Comparison of ENCODE assay signal across 8 cellular contexts in genomic region chr12:6662906-6663742, GRCh38. TPM values are rescaled to one million over a fixed set of nuclear protein-coding genes. Genes with fewer than 3 reads are reported as not detected.
DNase-seq lines count a peak whose midpoint lies in the region; ATAC-seq, FAIRE-seq and TF ChIP-seq lines count a peak whose summit lies in the region.

TSS of gene ING4 (minus strand) at chr12:6663119. CDS start at chr12:6663101, 18 bp downstream.

- ATAC-seq in HG02981 (IDR thresholded peaks at IDR 0.05; ENCODE audit: unreplicated experiment) (peak; percentile 97), aorta (ENCODE audit: low FRiP score) (peak; percentile 100)

- no peaks in the 10 kb centered on the region for H3K36me3 ChIP-seq in rectal smooth muscle tissue (ENCODE audit: control insufficient read depth, insufficient read depth, low read length)
- peaks cover 0 to 9% of the 10 kb centered on the region in 2 donors for H3K36me3 ChIP-seq in aorta (ENCODE audit: control insufficient read depth in 1 of 2, insufficient read depth in 2 of 2, low read length in 1 of 2)

- FAIRE-seq in GM18507 (lab: Jason Lieb, UNC), result peak; percentile 98

- peak within 1 kb of the TSS; percentile 59 for H3K9ac ChIP-seq in rectal smooth muscle tissue (ENCODE audit: low read length)

- H3K4me3 ChIP-seq in astrocyte of the cerebellum (ENCODE audit: low read depth, low read length) (peak within 1 kb of the TSS; percentile 69), rectal smooth muscle tissue (ENCODE audit: low read length) (peak within 1 kb of the TSS; percentile 86), aorta (ENCODE audit: low read length in 2 of 2) (peak within 1 kb of the TSS; percentile 89 to 91)

- peaks cover 6% of the 10 kb centered on the region for H3K4me1 ChIP-seq in rectal smooth muscle tissue (ENCODE audit: control insufficient read depth, insufficient read depth, low read length)
- H3K4me1 ChIP-seq in aorta (ENCODE audit: control insufficient read depth in 1 of 2, insufficient read depth in 2 of 2, low read length in 2 of 2), result no peaks in the 10 kb centered on the region

- TF ChIP-seq CTCF in astrocyte of the cerebellum (IDR thresholded peaks at IDR 0.05; ENCODE audit: low read depth, low read length, missing control alignments), result no peak

- no peaks in the 10 kb centered on the region for H3K27me3 ChIP-seq in rectal smooth muscle tissue (ENCODE audit: control insufficient read depth, insufficient read depth, low read length)
- no peaks in the 10 kb centered on the region for H3K27me3 ChIP-seq in aorta (ENCODE audit: control insufficient read depth in 1 of 2, insufficient read depth in 2 of 2, low read length in 1 of 2)

- H3K9me3 ChIP-seq in aorta (ENCODE audit: control insufficient read depth, low read length), result no peaks in the 10 kb centered on the region

- in situ Hi-C loops in astrocyte of the cerebellum (cut with HindIII; ENCODE audit: low sequenced_read_pairs), result no loop called here

- H3K27ac ChIP-seq in rectal smooth muscle tissue (ENCODE audit: low read depth, low read length) (peak within 1 kb of the TSS; percentile 76), aorta (ENCODE audit: low read depth in 1 of 2, low read length in 2 of 2) (peak within 1 kb of the TSS in 1 of 2 donors; percentile 58)

- WGBS in aorta, 2 donors, result 2% methylated on average over 37 of the region's 37 CpGs

- intact Hi-C loops in aorta (cut with DNase I), result loop anchor here in 1 of 2 donors (1.0 to 5.0 kb wide), 3 partner anchors 26 to 94 kb away; partner anchors contain the start of genes NOP2 and ZNF384

- DNase-seq in GM18507 (ENCODE audit: extremely low spot score, insufficient read length, low read depth) (peak; percentile 97), NCI-H2029 treated with DMSO at 0.1 percent for 48 hours (lab: John Stamatoyannopoulos, UW) (peak; percentile 95), T-helper 9 cell (peak; percentile 92), astrocyte of the cerebellum (ENCODE audit: low read depth) (peak; percentile 97), hepatic stellate cell (ENCODE audit: low spot score) (peak; percentile 98), aorta (peak; percentile 98)

RNA-seq across cellular contexts. Expression of gene ING4, which starts in this region (rescaled TPM):
- total RNA-seq in aorta, result 10 to 100 TPM; 19.7 to 43.3 TPM
- 10 to 100 TPM; 45.3 to 63.7 TPM for polyA plus RNA-seq in aorta
